Comparison of ENCODE assay signal across 10 cellular contexts in genomic region chr10:4242561-4243035, GRCh38.
A peak's percentile ranks its signal among the peaks of the same experiment; 100 is the strongest.
DNase-seq lines count a peak whose midpoint lies in the region; ATAC-seq and TF ChIP-seq lines count a peak whose summit lies in the region.
"Had no signal": no experiment of that assay in that cellular context is flagged by ENCODE, and none has a peak within 500 bp of the region (broad histone marks: within the 10 kb centered on the region; RNA-seq: fewer than 3 reads in every experiment).

No MANE protein-coding gene starts in this region.

- H3K4me1 Mint-ChIP-seq in CD4-positive, alpha-beta memory T cell = peaks cover 8 to 28% (median 23%) of the 10 kb centered on the region in 4 donors

- H3K9me3 ChIP-seq in thoracic aorta = no peaks in the 10 kb centered on the region
- no peaks in the 10 kb centered on the region for H3K9me3 ChIP-seq in CD4-positive, alpha-beta memory T cell (ENCODE audit: control insufficient read depth in 1 of 2, low read length in 2 of 2)

- peak overlapping the region; percentile 78 for H3K4me3 ChIP-seq in thoracic aorta
- no peak overlapping the region for H3K4me3 ChIP-seq in CD4-positive, alpha-beta memory T cell (ENCODE audit: low read length in 2 of 2)

- no peaks in the 10 kb centered on the region for H3K36me3 ChIP-seq in thoracic aorta
- H3K36me3 ChIP-seq in CD4-positive, alpha-beta memory T cell (ENCODE audit: insufficient read depth, low read length) = no peaks in the 10 kb centered on the region

- H3K27ac ChIP-seq in thoracic aorta = peak overlapping the region; percentile 93 to 98
- no peak overlapping the region for H3K27ac ChIP-seq in CD4-positive, alpha-beta memory T cell (ENCODE audit: low read depth, low read length)
- H3K27ac ChIP-seq: 22Rv1 had no signal

- no peaks in the 10 kb centered on the region for H3K27me3 Mint-ChIP-seq in CD4-positive, alpha-beta memory T cell

- DNase-seq in NCI-H1092 treated with DMSO at 0.1 percent for 48 hours (lab: John Stamatoyannopoulos, UW) = peak; percentile 18
- no peak for DNase-seq in NCI-H1092 (lab: John Stamatoyannopoulos, UW)
- peak; percentile 52 for DNase-seq in brain pericyte (ENCODE audit: low read depth, low spot score)
- DNase-seq in kidney tubule cell (ENCODE audit: low spot score) = peak; percentile 81
- DNase-seq in thoracic aorta (ENCODE audit: low spot score) = no peak
- no peak for DNase-seq in omental fat pad (ENCODE audit: low spot score)
- DNase-seq in CD4-positive, alpha-beta memory T cell = no peak
- DNase-seq in 8988T = no peak
- DNase-seq: stimulated activated naive CD4-positive, alpha-beta T cell had no signal

- H3K27me3 ChIP-seq in thoracic aorta (replicated peaks; ENCODE audit: insufficient read depth) = no peaks in the 10 kb centered on the region
- no peaks in the 10 kb centered on the region for H3K27me3 ChIP-seq in CD4-positive, alpha-beta memory T cell (ENCODE audit: insufficient read depth, low read length)

- no peaks in the 10 kb centered on the region for H3K9me3 Mint-ChIP-seq in CD4-positive, alpha-beta memory T cell

- intact Hi-C loops in CD4-positive, alpha-beta memory T cell (cut with micrococcal nuclease) = no loop called here

- CTCF ChIA-PET in CD4-positive, alpha-beta memory T cell (lab: Charles Lee; ENCODE audit: partially characterized antibody) = no interaction called here

- H3K36me3 Mint-ChIP-seq in CD4-positive, alpha-beta memory T cell = no peaks in the 10 kb centered on the region

- H3K4me1 ChIP-seq in thoracic aorta (ENCODE audit: control insufficient read depth in 1 of 2, low read depth in 2 of 2) = peaks cover 17 to 50% of the 10 kb centered on the region in 2 donors
- peaks cover 11% of the 10 kb centered on the region for H3K4me1 ChIP-seq in CD4-positive, alpha-beta memory T cell (ENCODE audit: insufficient read depth, low read length)

- H3K4me3 Mint-ChIP-seq in CD4-positive, alpha-beta memory T cell = peak overlapping the region in 1 of 8 donors; percentile 13

- POLR2A ChIA-PET in CD4-positive, alpha-beta memory T cell (lab: Charles Lee; ENCODE audit: partially characterized antibody) = no interaction called here

- no peak for ATAC-seq in thoracic aorta (ENCODE audit: insufficient number of reproducible peaks, low FRiP score, low read depth)
- ATAC-seq in omental fat pad (ENCODE audit: low FRiP score) = no peak

- TF ChIP-seq CTCF in thoracic aorta (IDR thresholded peaks at IDR 0.05) (no peak), omental fat pad (IDR thresholded peaks at IDR 0.05) (no peak)

- peak overlapping the region in 1 of 7 donors; percentile 6 for H3K27ac Mint-ChIP-seq in CD4-positive, alpha-beta memory T cell

Comparison
In these comparisons a context has a peak if more than half of its experiments do, and no peak if none do; other contexts are left out.
1. DNase-seq: peak in NCI-H1092 treated with DMSO at 0.1 percent for 48 hours (single experiment), brain pericyte (single experiment) and kidney tubule cell (single experiment); none in NCI-H1092 (single experiment), thoracic aorta (single experiment), omental fat pad (single experiment), CD4-positive, alpha-beta memory T cell (0 of 5) and 8988T (single experiment).